In genomic region chr2:208062113-208062512, GRCh38 we compare ENCODE assay signal across 1 cellular context.
TF ChIP-seq lines count a peak whose summit lies in the region.

No MANE protein-coding gene starts in this region.

TF ChIP-seq in GM23338, 12 proteins besides CTCF, POLR2A, EP300 and RAD21 (continued from another document):
- TF ChIP-seq ZNF462 (CRISPR knock-in tag; IDR thresholded peaks at IDR 0.05) (no peak), NANOG (IDR thresholded peaks at IDR 0.05; ENCODE audit: borderline replicate concordance) (no peak), ZNF331 (CRISPR knock-in tag; IDR thresholded peaks at IDR 0.05; ENCODE audit: low read depth) (no peak), EZH2phosphoT487 (IDR thresholded peaks at IDR 0.05; ENCODE audit: unreplicated experiment) (no peak), ZNF114 (CRISPR knock-in tag; IDR thresholded peaks at IDR 0.05) (no peak), CREB1 (CRISPR knock-in tag; IDR thresholded peaks at IDR 0.05; ENCODE audit: low read depth) (no peak), ETS1 (IDR thresholded peaks at IDR 0.05) (no peak), REST (IDR thresholded peaks at IDR 0.05; ENCODE audit: unreplicated experiment) (no peak), JUNB (IDR thresholded peaks at IDR 0.05; ENCODE audit: unreplicated experiment) (no peak)
